19 cellular contexts compared by ENCODE assay signal in the genomic region with DNA sequence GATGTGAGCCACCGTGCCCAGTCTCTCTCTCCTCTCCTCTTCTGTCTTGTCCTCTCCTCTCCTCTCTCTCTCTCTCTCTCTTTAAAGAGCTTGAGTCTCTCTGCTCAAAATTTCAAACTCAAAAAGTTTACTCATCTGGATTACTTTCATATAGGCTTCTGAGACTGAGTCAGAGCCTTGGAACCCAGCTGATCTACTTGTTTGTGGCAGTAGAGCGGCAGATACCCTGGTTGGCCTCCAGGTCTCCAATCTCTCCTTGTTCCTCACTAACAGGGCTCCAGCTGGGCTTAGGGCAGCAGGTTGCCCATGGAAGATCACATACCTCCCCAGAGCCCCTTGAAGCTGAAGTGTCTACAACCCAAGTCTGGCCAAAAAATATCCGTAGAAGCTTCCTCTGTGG. TPM values are rescaled to one million over a fixed set of nuclear protein-coding genes. Genes with fewer than 3 reads are reported as not detected.
A peak's percentile ranks its signal among the peaks of the same experiment; 100 is the strongest.
DNase-seq lines count a peak whose midpoint lies in the region; ATAC-seq and TF ChIP-seq lines count a peak whose summit lies in the region.
"Had no signal": no experiment of that assay in that cellular context is flagged by ENCODE, and none has a peak within 500 bp of the region (broad histone marks: within the 10 kb centered on the region; RNA-seq: fewer than 3 reads in every experiment).

No MANE protein-coding gene starts in this region.

- H3K4me3 ChIP-seq in brain microvascular endothelial cell (ENCODE audit: low read depth, low read length): no peak overlapping the region
- H3K4me3 ChIP-seq: adrenal gland, prostate gland, transverse colon had no signal

- H3K9me3 Mint-ChIP-seq in IgD-negative memory B cell (no peaks in the 10 kb centered on the region), naive B cell (peaks cover 0 to 5% (median 0%) of the 10 kb centered on the region in 7 donors)
- H3K9me3 Mint-ChIP-seq: stimulated activated naive CD8-positive, alpha-beta T cell treated with anti-CD3 and anti-CD28 coated beads, Interleukin-15, Interleukin-2, amounts not matched to agents 100 ng/mL and 50 ng/mL, for 24 hours had no signal

- no peak for ATAC-seq in naive B cell (ENCODE audit: low read depth in 2 of 2)
- ATAC-seq in GM21528 (IDR thresholded peaks at IDR 0.05; ENCODE audit: low FRiP score, unreplicated experiment): no peak
- ATAC-seq: esophagus mucosa, HCT116 had no signal

- peak; percentile 43 for DNase-seq in EH (ENCODE audit: low read depth)
- DNase-seq in brain microvascular endothelial cell: peak; percentile 29
- DNase-seq in naive B cell: no peak
- DNase-seq in NCI-H2081 (lab: John Stamatoyannopoulos, UW): no peak
- no peak for DNase-seq in cerebellar cortex (ENCODE audit: low spot score)
- DNase-seq in activated CD4-positive, CD25-positive, alpha-beta regulatory T cell treated with anti-CD3 and anti-CD28 coated beads, Interleukin-2, amount 50 U/mL, for 72 hours: no peak
- DNase-seq: activated effector memory CD4-positive, alpha-beta T cell treated with Interleukin-2 at 50 U/mL for 16 hours; adrenal gland; DMS79 treated with DMSO at 0.1 percent for 48 hours; NCI-H1436; Right ventricle myocardium superior; transverse colon had no signal

- H3K4me1 Mint-ChIP-seq in IgD-negative memory B cell (peaks cover 44 to 51% (median 49%) of the 10 kb centered on the region in 3 donors), naive B cell (peaks cover 54 to 81% (median 65%) of the 10 kb centered on the region in 3 donors)

- H3K4me3 Mint-ChIP-seq in IgD-negative memory B cell: peak overlapping the region in 1 of 4 donors; percentile 77
- H3K4me3 Mint-ChIP-seq in naive B cell: peak overlapping the region in 6 of 8 donors; percentile 47 to 83 (median 62)
- H3K4me3 Mint-ChIP-seq: stimulated activated naive CD8-positive, alpha-beta T cell treated with anti-CD3 and anti-CD28 coated beads, Interleukin-15, Interleukin-2, amounts not matched to agents 100 ng/mL and 50 ng/mL, for 24 hours had no signal

- H3K36me3 Mint-ChIP-seq in IgD-negative memory B cell (peaks cover 2% of the 10 kb centered on the region), naive B cell (no peaks in the 10 kb centered on the region)

- H3K27me3 Mint-ChIP-seq in IgD-negative memory B cell (peaks cover 2% of the 10 kb centered on the region), naive B cell (no peaks in the 10 kb centered on the region)

- no peak for TF ChIP-seq CTCF in brain microvascular endothelial cell (IDR thresholded peaks at IDR 0.05; ENCODE audit: low read depth, low read length, missing control alignments)

- no peak overlapping the region for H3K27ac ChIP-seq in brain microvascular endothelial cell
- H3K27ac ChIP-seq: adrenal gland, prostate gland, transverse colon had no signal

- peak overlapping the region in 2 of 3 donors; percentile 34 to 86 for H3K27ac Mint-ChIP-seq in IgD-negative memory B cell
- peak overlapping the region in 5 of 6 donors; percentile 9 to 96 (median 89) for H3K27ac Mint-ChIP-seq in naive B cell
- H3K27ac Mint-ChIP-seq: stimulated activated naive CD8-positive, alpha-beta T cell treated with anti-CD3 and anti-CD28 coated beads, Interleukin-15, Interleukin-2, amounts not matched to agents 100 ng/mL and 50 ng/mL, for 24 hours had no signal

- no peaks in the 10 kb centered on the region for H3K36me3 ChIP-seq in brain microvascular endothelial cell (replicated peaks)
- H3K36me3 ChIP-seq: adrenal gland, prostate gland, transverse colon had no signal

- in situ Hi-C loops in brain microvascular endothelial cell (cut with HindIII; ENCODE audit: low pct_ligation_motif_present, low sequenced_read_pairs): no loop called here

- H3K27me3 ChIP-seq in brain microvascular endothelial cell (replicated peaks): no peaks in the 10 kb centered on the region
- H3K27me3 ChIP-seq: adrenal gland, transverse colon had no signal

RNA-seq across cellular contexts. Expression of a gene that starts 51.0 kb away (rescaled TPM):
- polyA plus RNA-seq in IgD-negative memory B cell (134 TPM), naive B cell (ENCODE audit: low read depth in 6 of 6) (100 to 1,000 TPM; 140 to 208 (median 160) TPM)
- polyA plus RNA-seq: neural cell had no signal

Comparison
In these comparisons a context has a peak if more than half of its experiments do, and no peak if none do; other contexts are left out.
1. DNase-seq: peak in EH (single experiment) and brain microvascular endothelial cell (single experiment); none in naive B cell (single experiment), NCI-H2081 (0 of 2), cerebellar cortex (single experiment) and activated CD4-positive, CD25-positive, alpha-beta regulatory T cell treated with anti-CD3 and anti-CD28 coated beads, Interleukin-2, amount 50 U/mL, for 72 hours (single experiment).